1 cellular context compared by ENCODE assay signal in the genomic region with DNA sequence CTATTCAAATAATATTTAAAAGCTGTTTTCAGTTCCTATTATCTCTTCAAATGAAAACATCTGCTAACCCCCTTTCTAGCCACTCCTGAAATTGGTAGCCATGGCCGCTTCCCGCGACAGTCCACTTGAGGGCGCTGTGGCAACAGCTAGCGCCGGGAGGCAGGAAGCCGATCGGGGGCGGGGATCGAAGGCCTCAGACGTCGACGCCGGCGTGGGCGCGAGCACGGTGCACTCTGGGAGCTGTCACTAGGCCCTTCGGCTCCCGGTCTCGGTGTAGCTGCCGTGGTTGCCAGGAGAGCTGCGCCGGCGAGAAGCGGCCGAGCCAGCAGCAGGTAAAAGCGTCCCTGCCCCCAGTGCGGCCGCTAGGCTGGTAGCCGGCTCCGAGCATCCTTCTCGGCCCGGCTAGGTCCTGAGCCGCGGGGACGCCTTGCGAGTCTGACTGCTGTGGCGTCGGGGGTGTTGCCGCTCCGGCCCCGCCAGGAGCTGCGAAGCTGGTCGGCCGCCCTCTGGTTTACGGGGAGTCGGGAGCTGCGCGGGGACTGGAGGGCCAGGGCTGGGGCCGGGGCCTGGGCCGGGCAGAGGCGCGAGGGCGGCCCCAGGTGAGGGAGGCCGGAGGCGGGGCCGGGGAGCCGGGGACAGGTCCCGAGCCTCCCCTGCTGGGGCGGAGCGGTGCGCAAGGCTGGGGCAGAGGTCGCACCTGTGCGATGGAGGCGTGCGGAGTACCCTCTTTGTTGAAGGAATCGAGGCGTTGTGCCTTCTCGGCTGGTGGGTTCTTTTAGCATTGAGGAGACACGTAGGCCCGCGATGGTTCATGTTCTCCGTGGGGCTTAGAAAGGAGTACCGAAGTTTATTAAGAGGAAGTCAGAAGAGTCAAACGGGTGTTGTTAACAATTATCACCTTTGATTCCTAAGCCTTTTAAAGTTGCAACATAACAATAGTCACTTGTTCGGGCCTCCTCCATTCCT.
TF ChIP-seq lines count a peak whose summit lies in the region.

Gene DOP1A, plus strand, starts transcription at position 224 of the 966 bp plus-strand sequence. CDS start 29,307 bp downstream, outside the sequence.

TF ChIP-seq in SK-N-SH, 30 proteins besides CTCF, POLR2A, EP300 and RAD21 (continued from another document):
- TF ChIP-seq FOXJ3 (CRISPR knock-in tag; IDR thresholded peaks at IDR 0.05) (no peak), GABPA (IDR thresholded peaks at IDR 0.05; ENCODE audit: low read depth) (no peak), TCF12 (IDR thresholded peaks at IDR 0.05) (no peak), FOXM1 (IDR thresholded peaks at IDR 0.05; ENCODE audit: low read depth) (0 out of 2 replicates have a peak, but pooled peaks have one; percentile 14), ELF1 (IDR thresholded peaks at IDR 0.05) (peak; percentile 75; the same call in 1 of the 2 replicates), EZH2phosphoT487 (IDR thresholded peaks at IDR 0.05; ENCODE audit: borderline replicate concordance, low read depth) (no peak), GATA2 (CRISPR knock-in tag; IDR thresholded peaks at IDR 0.05) (peak; percentile 11; the same call in 1 of the 2 replicates), SMC3 (IDR thresholded peaks at IDR 0.05; ENCODE audit: low read depth, low read length) (peak; percentile 93), RCOR1 (IDR thresholded peaks at IDR 0.05; ENCODE audit: low read length) (peak; percentile 40; the same call in 1 of the 2 replicates), TAF1 (IDR thresholded peaks at IDR 0.05; ENCODE audit: borderline replicate concordance, low read depth, low read length) (no peak), FOSL2 (IDR thresholded peaks at IDR 0.05; ENCODE audit: borderline replicate concordance, low read depth) (no peak), MAX (IDR thresholded peaks at IDR 0.05; ENCODE audit: low read depth) (peak; percentile 84), RXRA (IDR thresholded peaks at IDR 0.05; ENCODE audit: borderline replicate concordance, low read depth) (no peak), SIN3A (IDR thresholded peaks at IDR 0.05; ENCODE audit: borderline replicate concordance, low read depth, low read length) (peak; percentile 97; the same call in 1 of the 2 replicates), CHD2 (IDR thresholded peaks at IDR 0.05; ENCODE audit: low read length, partially characterized antibody) (peak; percentile 90), YY1 (IDR thresholded peaks at IDR 0.05; ENCODE audit: low read depth) (peak; percentile 67; the same call in 1 of the 2 replicates), MEF2A (IDR thresholded peaks at IDR 0.05; ENCODE audit: borderline replicate concordance, low read depth) (no peak)
- TF ChIP-seq, protein P1, sequence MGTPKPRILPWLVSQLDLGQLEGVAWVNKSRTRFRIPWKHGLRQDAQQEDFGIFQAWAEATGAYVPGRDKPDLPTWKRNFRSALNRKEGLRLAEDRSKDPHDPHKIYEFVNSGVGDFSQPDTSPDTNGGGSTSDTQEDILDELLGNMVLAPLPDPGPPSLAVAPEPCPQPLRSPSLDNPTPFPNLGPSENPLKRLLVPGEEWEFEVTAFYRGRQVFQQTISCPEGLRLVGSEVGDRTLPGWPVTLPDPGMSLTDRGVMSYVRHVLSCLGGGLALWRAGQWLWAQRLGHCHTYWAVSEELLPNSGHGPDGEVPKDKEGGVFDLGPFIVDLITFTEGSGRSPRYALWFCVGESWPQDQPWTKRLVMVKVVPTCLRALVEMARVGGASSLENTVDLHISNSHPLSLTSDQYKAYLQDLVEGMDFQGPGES (IDR thresholded peaks at IDR 0.05; ENCODE audit: low read depth, low read length) = no peak
- TF ChIP-seq, protein P2, sequence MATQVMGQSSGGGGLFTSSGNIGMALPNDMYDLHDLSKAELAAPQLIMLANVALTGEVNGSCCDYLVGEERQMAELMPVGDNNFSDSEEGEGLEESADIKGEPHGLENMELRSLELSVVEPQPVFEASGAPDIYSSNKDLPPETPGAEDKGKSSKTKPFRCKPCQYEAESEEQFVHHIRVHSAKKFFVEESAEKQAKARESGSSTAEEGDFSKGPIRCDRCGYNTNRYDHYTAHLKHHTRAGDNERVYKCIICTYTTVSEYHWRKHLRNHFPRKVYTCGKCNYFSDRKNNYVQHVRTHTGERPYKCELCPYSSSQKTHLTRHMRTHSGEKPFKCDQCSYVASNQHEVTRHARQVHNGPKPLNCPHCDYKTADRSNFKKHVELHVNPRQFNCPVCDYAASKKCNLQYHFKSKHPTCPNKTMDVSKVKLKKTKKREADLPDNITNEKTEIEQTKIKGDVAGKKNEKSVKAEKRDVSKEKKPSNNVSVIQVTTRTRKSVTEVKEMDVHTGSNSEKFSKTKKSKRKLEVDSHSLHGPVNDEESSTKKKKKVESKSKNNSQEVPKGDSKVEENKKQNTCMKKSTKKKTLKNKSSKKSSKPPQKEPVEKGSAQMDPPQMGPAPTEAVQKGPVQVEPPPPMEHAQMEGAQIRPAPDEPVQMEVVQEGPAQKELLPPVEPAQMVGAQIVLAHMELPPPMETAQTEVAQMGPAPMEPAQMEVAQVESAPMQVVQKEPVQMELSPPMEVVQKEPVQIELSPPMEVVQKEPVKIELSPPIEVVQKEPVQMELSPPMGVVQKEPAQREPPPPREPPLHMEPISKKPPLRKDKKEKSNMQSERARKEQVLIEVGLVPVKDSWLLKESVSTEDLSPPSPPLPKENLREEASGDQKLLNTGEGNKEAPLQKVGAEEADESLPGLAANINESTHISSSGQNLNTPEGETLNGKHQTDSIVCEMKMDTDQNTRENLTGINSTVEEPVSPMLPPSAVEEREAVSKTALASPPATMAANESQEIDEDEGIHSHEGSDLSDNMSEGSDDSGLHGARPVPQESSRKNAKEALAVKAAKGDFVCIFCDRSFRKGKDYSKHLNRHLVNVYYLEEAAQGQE (IDR thresholded peaks at IDR 0.05; ENCODE audit: low read depth, low read length) = 0 out of 2 replicates have a peak, but pooled peaks have one; percentile 12
